ENCODE assay signal across 1 cellular context in the genomic region with DNA sequence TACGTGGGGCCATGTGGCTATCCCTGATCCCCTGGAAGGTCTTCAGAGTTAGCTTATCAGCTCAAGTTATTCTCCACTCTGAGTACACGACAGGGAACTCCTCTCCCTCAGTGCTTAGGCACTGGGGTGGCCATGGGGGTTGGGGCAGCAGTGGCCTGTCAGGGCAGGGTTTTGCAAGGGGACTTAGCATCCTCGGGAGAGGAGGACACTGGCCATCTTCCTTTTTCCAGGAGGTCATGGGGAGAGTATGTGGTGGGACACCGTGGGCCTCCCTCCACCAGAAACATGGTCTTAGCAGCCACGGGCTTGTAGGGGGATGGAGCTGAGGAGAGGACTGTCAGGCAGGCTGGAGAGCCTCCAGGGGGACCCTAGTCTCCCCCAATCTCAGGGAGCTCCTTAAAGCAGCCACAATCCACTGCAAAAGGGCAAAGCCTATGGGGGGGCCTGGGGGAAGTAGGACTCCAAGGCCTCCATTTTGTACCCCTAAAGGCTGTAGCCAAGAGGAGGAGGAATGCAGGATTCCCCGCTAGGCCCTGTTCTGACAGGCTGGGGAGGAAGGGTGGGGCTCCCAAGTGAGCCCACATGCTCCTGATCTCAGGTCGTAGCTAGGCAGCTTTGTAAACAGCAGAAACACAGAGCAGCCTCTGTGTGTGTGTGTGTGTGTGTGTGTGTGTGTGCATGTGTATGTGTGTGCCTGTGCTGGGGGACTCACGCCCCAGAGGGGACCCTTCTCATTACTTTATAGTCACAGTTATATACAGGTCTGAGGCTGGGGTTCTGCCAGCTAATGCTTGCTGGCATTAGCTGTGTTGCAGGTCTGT.
TF ChIP-seq lines count a peak whose summit lies in the region.

No MANE protein-coding gene starts in this region.

TF ChIP-seq in IMR-90, 13 proteins besides CTCF, POLR2A, EP300 and RAD21 (continued from another document):
- TF ChIP-seq, protein P1, sequence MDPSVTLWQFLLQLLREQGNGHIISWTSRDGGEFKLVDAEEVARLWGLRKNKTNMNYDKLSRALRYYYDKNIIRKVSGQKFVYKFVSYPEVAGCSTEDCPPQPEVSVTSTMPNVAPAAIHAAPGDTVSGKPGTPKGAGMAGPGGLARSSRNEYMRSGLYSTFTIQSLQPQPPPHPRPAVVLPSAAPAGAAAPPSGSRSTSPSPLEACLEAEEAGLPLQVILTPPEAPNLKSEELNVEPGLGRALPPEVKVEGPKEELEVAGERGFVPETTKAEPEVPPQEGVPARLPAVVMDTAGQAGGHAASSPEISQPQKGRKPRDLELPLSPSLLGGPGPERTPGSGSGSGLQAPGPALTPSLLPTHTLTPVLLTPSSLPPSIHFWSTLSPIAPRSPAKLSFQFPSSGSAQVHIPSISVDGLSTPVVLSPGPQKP (IDR thresholded peaks at IDR 0.05; ENCODE audit: borderline replicate concordance, low read depth, low read length), result no peak
- TF ChIP-seq, protein P2, sequence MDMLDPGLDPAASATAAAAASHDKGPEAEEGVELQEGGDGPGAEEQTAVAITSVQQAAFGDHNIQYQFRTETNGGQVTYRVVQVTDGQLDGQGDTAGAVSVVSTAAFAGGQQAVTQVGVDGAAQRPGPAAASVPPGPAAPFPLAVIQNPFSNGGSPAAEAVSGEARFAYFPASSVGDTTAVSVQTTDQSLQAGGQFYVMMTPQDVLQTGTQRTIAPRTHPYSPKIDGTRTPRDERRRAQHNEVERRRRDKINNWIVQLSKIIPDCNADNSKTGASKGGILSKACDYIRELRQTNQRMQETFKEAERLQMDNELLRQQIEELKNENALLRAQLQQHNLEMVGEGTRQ (IDR thresholded peaks at IDR 0.05; ENCODE audit: low read depth, low read length), result no peak
